9 cellular contexts compared by ENCODE assay signal in genomic region chr5:175696139-175696854, GRCh38. TPM values are rescaled to one million over a fixed set of nuclear protein-coding genes. Genes with fewer than 3 reads are reported as not detected.
DNase-seq lines count a peak whose midpoint lies in the region; ATAC-seq and TF ChIP-seq lines count a peak whose summit lies in the region.
"Had no signal": no experiment of that assay in that cellular context is flagged by ENCODE, and none has a peak within 500 bp of the region (broad histone marks: within the 10 kb centered on the region; RNA-seq: fewer than 3 reads in every experiment).

No MANE protein-coding gene starts in this region.

- H4K20me1 ChIP-seq in H9 (ENCODE audit: control insufficient read depth, insufficient read depth, insufficient read length): no peaks in the 10 kb centered on the region

- H3K36me3 ChIP-seq in iPS DF 6.9 (ENCODE audit: control insufficient read depth, insufficient read depth, low read length): no peaks in the 10 kb centered on the region

- H3K4ac ChIP-seq in H9 (ENCODE audit: low read depth, low read length): no peak overlapping the region

- H3K9me3 ChIP-seq in H9 (ENCODE audit: control insufficient read depth, low read depth, low read length): no peaks in the 10 kb centered on the region
- H3K9me3 ChIP-seq in iPS DF 6.9 (ENCODE audit: control insufficient read depth, insufficient read depth, low read length): no peaks in the 10 kb centered on the region

- no peak overlapping the region for H3K4me2 ChIP-seq in H9 (ENCODE audit: insufficient read depth, insufficient read length, low read length)

- no peak overlapping the region for H3K56ac ChIP-seq in H9 (ENCODE audit: insufficient read length, low read depth, low read length)

- no peak overlapping the region for H4K5ac ChIP-seq in H9 (ENCODE audit: insufficient read length, low read depth, low read length)

- H3K36me3 Mint-ChIP-seq in H9 (ENCODE audit: insufficient read depth in 1 of 3, low read depth in 3 of 3): 0 out of 7 replicates have a peak, but pooled peaks cover 0 to 2% (median 0%) of the 10 kb centered on the region in 3 experiments

- no CpG with 5 or more reads among the region's 16 CpGs for WGBS in H9 (ENCODE audit: extremely low coverage, insufficient read length, low lambda C conversion rate)
- no CpG with 5 or more reads among the region's 16 CpGs for WGBS in iPS DF 6.9 (ENCODE audit: insufficient coverage, insufficient read length)

- H2AFZ ChIP-seq in H9 (ENCODE audit: low read length): no peak overlapping the region

- H3K18ac ChIP-seq in H9 (ENCODE audit: insufficient read length, low read depth, low read length): no peak overlapping the region

- H3K27ac Mint-ChIP-seq in H9: peak overlapping the region in 2 of 3 experiments; percentile 41 to 83; a peak in 4 of 7 replicates

- no peaks in the 10 kb centered on the region for H3K27me3 ChIP-seq in H9 (ENCODE audit: insufficient read depth, low read length)
- no peaks in the 10 kb centered on the region for H3K27me3 ChIP-seq in iPS DF 6.9 (ENCODE audit: control insufficient read depth, insufficient read depth, low read length)

- H4K8ac ChIP-seq in H9 (replicated peaks; ENCODE audit: insufficient read length, low read depth, low read length): no peak overlapping the region

- H3K9me3 Mint-ChIP-seq in H9: no peaks in the 10 kb centered on the region

- H2BK5ac ChIP-seq in H9 (ENCODE audit: insufficient read length, low read length): no peak overlapping the region

- no peak overlapping the region for H2BK15ac ChIP-seq in H9 (ENCODE audit: low read depth, low read length)

- DNase-seq in AML-193 (lab: John Stamatoyannopoulos, UW): peak; percentile 86 to 95
- peak; percentile 85 for DNase-seq in H9
- peak; percentile 84 for DNase-seq in SK-MEL-5 (ENCODE audit: low read depth, low spot score)
- DNase-seq in activated naive CD4-positive, alpha-beta T cell (lab: John Stamatoyannopoulos, UW): peak; percentile 35 to 67 (median 55)
- peak; percentile 81 for DNase-seq in iPS DF 6.9 (ENCODE audit: low read depth, low spot score)
- peak; percentile 69 for DNase-seq in stimulated activated CD4-positive, alpha-beta T cell treated with anti-CD3 and anti-CD28 coated beads, Interleukin-2, amount 100 ng/mL, for 4 hours (ENCODE audit: low read depth)
- no peak for DNase-seq in AG08396 (ENCODE audit: low spot score)

- no peaks in the 10 kb centered on the region for H3K79me2 ChIP-seq in H9 (ENCODE audit: insufficient read depth, low read length)

- H3K9ac ChIP-seq in H9 (ENCODE audit: extremely low read depth, insufficient read length, low read length): no peak overlapping the region

- ATAC-seq in HG03520 (IDR thresholded peaks at IDR 0.05; ENCODE audit: unreplicated experiment): no peak

- no peak overlapping the region for H3K23ac ChIP-seq in H9 (ENCODE audit: insufficient read length, low read depth, low read length)

- peaks cover 19 to 27% of the 10 kb centered on the region in 2 experiments for H3K4me1 Mint-ChIP-seq in H9

- H4K91ac ChIP-seq in H9 (ENCODE audit: insufficient read length, low read depth, low read length): no peak overlapping the region

- no peaks in the 10 kb centered on the region for H3K27me3 Mint-ChIP-seq in H9 (ENCODE audit: low read depth)

- H3K27ac ChIP-seq in H9 (ENCODE audit: insufficient read length, low read depth, low read length): no peak overlapping the region
- H3K27ac ChIP-seq in iPS DF 6.9 (ENCODE audit: low read length): no peak overlapping the region

- H3K79me1 ChIP-seq in H9 (ENCODE audit: insufficient read depth, low read depth, low read length, poor library complexity, severe bottlenecking): no peaks in the 10 kb centered on the region

- no peak overlapping the region for H3K4me3 Mint-ChIP-seq in H9

- no peaks in the 10 kb centered on the region for H3K23me2 ChIP-seq in H9 (ENCODE audit: insufficient read length, low read depth, low read length, poor library complexity, severe bottlenecking)

- H3T11ph ChIP-seq in H9 (ENCODE audit: low read length): no peak overlapping the region

- H3K4me3 ChIP-seq in iPS DF 6.9 (ENCODE audit: low read length): no peak overlapping the region

- no peak overlapping the region for H2BK12ac ChIP-seq in H9 (ENCODE audit: insufficient read length, low read depth, low read length)

- TF ChIP-seq CTCF in H9 (conservative IDR thresholded peaks at IDR 0.05): peak; percentile 94

- H2BK20ac ChIP-seq in H9 (ENCODE audit: low read depth, low read length, poor library complexity, severe bottlenecking): no peak overlapping the region

- no peak overlapping the region for H2BK120ac ChIP-seq in H9 (ENCODE audit: low read depth, low read length, poor library complexity, severe bottlenecking)

- H3K14ac ChIP-seq in H9 (ENCODE audit: insufficient read depth, low read length): no peak overlapping the region

- in situ Hi-C loops in SK-MEL-5 (cut with HindIII; ENCODE audit: low pct_unique_long_range_greater_than_20kb, low sequenced_read_pairs): no loop called here

- no peak overlapping the region for H2AK5ac ChIP-seq in H9 (ENCODE audit: insufficient read length, low read length)

- peaks cover 3% of the 10 kb centered on the region; the same call in 1 of the 2 replicates for H3K4me1 ChIP-seq in H9 (ENCODE audit: insufficient read depth, low read length)
- peaks cover 1% of the 10 kb centered on the region; the same call in 1 of the 2 replicates for H3K4me1 ChIP-seq in iPS DF 6.9 (ENCODE audit: control insufficient read depth, insufficient read depth, low read length)

RNA-seq across cellular contexts. Expression of gene HRH2, which starts 38.4 kb away (rescaled TPM):
- 3.3 and 3.6 TPM in 2 replicates for total RNA-seq in H9 (2021)
- 0.55 and 0.90 TPM in 2 replicates for total RNA-seq in SK-MEL-5 (2014; rRNA removed; shearing (Covaris generic))
- polyA plus RNA-seq in SK-MEL-5 (2015; cell fraction: cytosol; rRNA removed): 1.0 and 2.9 TPM in 2 replicates
- 0.04 and 0.15 TPM in 2 replicates for polyA plus RNA-seq in SK-MEL-5 (2015; cell fraction: nucleus; rRNA removed)
- total RNA-seq: lung microvascular endothelial cell had no signal
